ENCODE assay signal across 8 cellular contexts in genomic region chr11:69122642-69123431, GRCh38. TPM values are rescaled to one million over a fixed set of nuclear protein-coding genes. Genes with fewer than 3 reads are reported as not detected.
A peak's percentile ranks its signal among the peaks of the same experiment; 100 is the strongest.
DNase-seq lines count a peak whose midpoint lies in the region; ATAC-seq and TF ChIP-seq lines count a peak whose summit lies in the region.

No MANE protein-coding gene starts in this region.

- H3K27me3 ChIP-seq in fibroblast of lung (ENCODE audit: control insufficient read depth, insufficient read depth, low read length) (peaks cover 2% of the 10 kb centered on the region), upper lobe of right lung (no peaks in the 10 kb centered on the region)

- H4K20me1 ChIP-seq in fibroblast of lung (ENCODE audit: control insufficient read depth, extremely low read depth, insufficient read depth, low read length) = no peaks in the 10 kb centered on the region

- H3K4me1 ChIP-seq in fibroblast of lung (ENCODE audit: control insufficient read depth, extremely low read depth, insufficient read depth, low read length) = peaks cover 13% of the 10 kb centered on the region
- H3K4me1 ChIP-seq in upper lobe of right lung = peaks cover 24% of the 10 kb centered on the region

- peak overlapping the region; percentile 75 for H3K4me2 ChIP-seq in fibroblast of lung (ENCODE audit: extremely low read depth, insufficient read depth, low read length)

- peak overlapping the region in 1 of 4 experiments; percentile 6 for H3K4me3 ChIP-seq in fibroblast of lung (replicated peaks in 1 of 4; ENCODE audit: control extremely low read depth in 1 of 4, insufficient read depth in 1 of 4, low read depth in 3 of 4, low read length in 4 of 4)
- H3K4me3 ChIP-seq in upper lobe of right lung = no peak overlapping the region

- H3K9me3 Mint-ChIP-seq in activated T-cell treated with anti-CD3 and anti-CD28 coated beads, Interleukin-2, amount 50 U/mL, for 24 hours = peaks cover 4% of the 10 kb centered on the region

- TF ChIP-seq CTCF in fibroblast of lung (conservative IDR thresholded peaks at IDR 0.05 in 1 of 2, IDR thresholded peaks at IDR 0.05 in 1 of 2; ENCODE audit: low read depth in 1 of 2, low read length in 2 of 2) (no peak), omental fat pad (IDR thresholded peaks at IDR 0.05) (no peak), upper lobe of right lung (IDR thresholded peaks at IDR 0.05) (no peak)

- no peaks in the 10 kb centered on the region for H3K36me3 ChIP-seq in fibroblast of lung (ENCODE audit: control insufficient read depth, insufficient read depth, low read length)
- no peaks in the 10 kb centered on the region for H3K36me3 ChIP-seq in upper lobe of right lung

- intact Hi-C loops in upper lobe of right lung (cut with DNase I) = no loop called here

- H3K9me3 ChIP-seq in fibroblast of lung (ENCODE audit: control insufficient read depth, insufficient read depth, low read depth, low read length) = no peaks in the 10 kb centered on the region
- no peaks in the 10 kb centered on the region for H3K9me3 ChIP-seq in upper lobe of right lung

- H3K36me3 Mint-ChIP-seq in activated T-cell treated with anti-CD3 and anti-CD28 coated beads, Interleukin-2, amount 50 U/mL, for 24 hours (ENCODE audit: low read depth) = no peaks in the 10 kb centered on the region

- peak overlapping the region; percentile 27 for H3K4me3 Mint-ChIP-seq in activated T-cell treated with anti-CD3 and anti-CD28 coated beads, Interleukin-2, amount 50 U/mL, for 24 hours

- H3K9ac ChIP-seq in fibroblast of lung (ENCODE audit: insufficient read depth, low read length) = no peak overlapping the region

- H3K79me2 ChIP-seq in fibroblast of lung (ENCODE audit: control insufficient read depth, insufficient read depth, low read length) = no peaks in the 10 kb centered on the region

- H2AFZ ChIP-seq in fibroblast of lung (ENCODE audit: low read length) = no peak overlapping the region

- ATAC-seq in omental fat pad (ENCODE audit: low FRiP score) = peak; percentile 81
- ATAC-seq in upper lobe of right lung = peak; percentile 94
- ATAC-seq in GM21526 (IDR thresholded peaks at IDR 0.05; ENCODE audit: low FRiP score, unreplicated experiment) = no peak

- H3K27ac Mint-ChIP-seq in activated T-cell treated with anti-CD3 and anti-CD28 coated beads, Interleukin-2, amount 50 U/mL, for 24 hours = peak overlapping the region; percentile 37

- peaks cover 42% of the 10 kb centered on the region for H3K4me1 Mint-ChIP-seq in activated T-cell treated with anti-CD3 and anti-CD28 coated beads, Interleukin-2, amount 50 U/mL, for 24 hours (ENCODE audit: low read depth)

- DNase-seq in DMS153 treated with DMSO at 0.1 percent for 48 hours (lab: John Stamatoyannopoulos, UW; ENCODE audit: unreplicated experiment) (peak; percentile 6), NCI-H510A (lab: John Stamatoyannopoulos, UW) (peak; percentile 15), fibroblast of lung (ENCODE audit: low read depth in 2 of 2) (peak; percentile 58 to 84), omental fat pad (ENCODE audit: low spot score) (no peak), upper lobe of right lung (peak; percentile 96), medulla oblongata (ENCODE audit: extremely low spot score) (no peak)
- peak; percentile 81 for DNase-seq in activated T-cell treated with anti-CD3 and anti-CD28 coated beads, Interleukin-2, amount 50 U/mL, for 24 hours

- no peak overlapping the region for H3K27ac ChIP-seq in fibroblast of lung (ENCODE audit: insufficient read depth, low read length)
- peak overlapping the region; percentile 81 for H3K27ac ChIP-seq in upper lobe of right lung

- H3K27me3 Mint-ChIP-seq in activated T-cell treated with anti-CD3 and anti-CD28 coated beads, Interleukin-2, amount 50 U/mL, for 24 hours = no peaks in the 10 kb centered on the region

RNA-seq across cellular contexts. Expression of gene SMIM38, which starts 32.9 kb away (rescaled TPM):
- total RNA-seq in fibroblast of lung = 0.33 and 0.51 TPM in 2 replicates
- polyA plus RNA-seq in fibroblast of lung = 0.06 TPM in 1 of 2 replicates, not detected in the other
- polyA plus RNA-seq in fibroblast of lung (2012) = not detected in 2 replicates
- polyA minus RNA-seq in fibroblast of lung (ENCODE audit: low replicate concordance) = not detected in 2 replicates
- 1 to 10 TPM in 1 of 4 donors, under 1 TPM in 3; 0.69 to 1.6 (median 0.85) TPM for total RNA-seq in omental fat pad
- not detected for total RNA-seq in upper lobe of right lung

Comparison
In these comparisons a context has a peak if more than half of its experiments do, and no peak if none do; other contexts are left out.
1. DNase-seq: peak in DMS153 treated with DMSO at 0.1 percent for 48 hours (single experiment), NCI-H510A (single experiment), activated T-cell treated with anti-CD3 and anti-CD28 coated beads, Interleukin-2, amount 50 U/mL, for 24 hours (single experiment), fibroblast of lung (2 of 2) and upper lobe of right lung (single experiment); none in omental fat pad (single experiment) and medulla oblongata (single experiment).